In the genomic region with DNA sequence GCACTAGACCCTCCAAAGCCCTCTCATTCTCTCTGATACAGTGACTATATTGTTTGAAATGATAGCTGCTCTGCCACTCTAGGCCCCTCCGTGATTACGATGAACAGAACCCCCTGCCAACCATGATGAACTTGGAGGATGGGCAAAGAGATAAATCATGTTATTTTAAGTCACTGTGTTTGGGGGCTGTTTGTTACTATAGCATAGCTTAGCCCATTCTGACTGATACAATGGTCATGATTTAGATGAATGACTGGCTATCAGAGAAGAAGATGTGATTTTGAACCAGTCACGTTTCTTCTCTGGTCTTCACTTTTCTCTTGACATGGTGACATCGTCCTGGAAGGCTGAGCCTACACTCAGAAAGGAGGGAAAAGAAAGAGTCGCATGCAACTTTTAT, we compare ENCODE assay signal across 11 cellular contexts.
"Had no signal": no experiment of that assay in that cellular context is flagged by ENCODE, and none has a peak within 500 bp of the region (broad histone marks: within the 10 kb centered on the region; RNA-seq: fewer than 3 reads in every experiment).

No MANE protein-coding gene starts in this region.

- H3K27ac ChIP-seq: GM23248 had no signal

- H3K36me3 ChIP-seq: HAP-1 had no signal

- H3K4me1 ChIP-seq: HAP-1 had no signal

- ATAC-seq: GM23338, HCT116 had no signal

- H2AFZ ChIP-seq: GM23248, GM23338 had no signal

- H3K27ac Mint-ChIP-seq: GM23338, HFFc6 had no signal

- H3K4me3 ChIP-seq: GM23248, GM23338, HAP-1 had no signal

- H3K4me3 Mint-ChIP-seq: GM23338, H9, HFFc6 had no signal

- FAIRE-seq: H1, H54 had no signal

- H3K9ac ChIP-seq: GM23248 had no signal

- H3K9me3 ChIP-seq: HAP-1 had no signal

- DNase-seq: GM23248, GOT3, H7, H9, HCEC 1CT, HFFc6 had no signal

- H3K9me3 Mint-ChIP-seq: GM23338, HFFc6 had no signal

- H3K4me2 ChIP-seq: GM23338 had no signal
